ENCODE assay signal across 11 cellular contexts in the genomic region with DNA sequence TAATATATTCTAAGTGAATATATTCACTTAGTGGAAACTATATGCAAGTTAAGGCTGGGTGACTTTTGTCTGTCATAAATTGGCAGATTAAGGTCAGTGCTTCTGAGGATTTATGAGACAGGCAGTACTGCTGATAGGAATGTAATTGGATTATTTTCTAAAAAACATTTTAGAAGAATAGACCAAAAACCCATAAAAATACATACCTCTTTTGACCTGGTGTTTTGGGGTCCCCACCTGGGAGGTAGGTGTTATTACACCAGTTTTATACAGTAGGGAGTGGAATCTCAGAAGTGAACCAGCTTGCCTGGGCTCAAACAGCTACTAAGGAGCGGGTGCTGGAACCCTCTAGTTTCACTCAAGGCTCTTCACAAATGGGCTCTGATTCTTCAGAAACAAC. TPM values are rescaled to one million over a fixed set of nuclear protein-coding genes. Genes with fewer than 3 reads are reported as not detected.
A peak's percentile ranks its signal among the peaks of the same experiment; 100 is the strongest.
DNase-seq lines count a peak whose midpoint lies in the region; TF ChIP-seq lines count a peak whose summit lies in the region.
"Had no signal": no experiment of that assay in that cellular context is flagged by ENCODE, and none has a peak within 500 bp of the region (broad histone marks: within the 10 kb centered on the region; RNA-seq: fewer than 3 reads in every experiment).

No MANE protein-coding gene starts in this region.

- TF ChIP-seq CTCF in MCF 10A (IDR thresholded peaks at IDR 0.05; ENCODE audit: unreplicated experiment) (peak; percentile 35), breast epithelium (IDR thresholded peaks at IDR 0.05) (no peak), LNCaP clone FGC (IDR thresholded peaks at IDR 0.05; ENCODE audit: control insufficient read depth, extremely low read depth, insufficient read depth) (0 out of 2 replicates have a peak, but pooled peaks have one; percentile 12), retinal pigment epithelial cell (conservative IDR thresholded peaks at IDR 0.05; ENCODE audit: low read depth, low read length) (peak; percentile 41), tibial artery (IDR thresholded peaks at IDR 0.05) (no peak), esophagus muscularis mucosa (IDR thresholded peaks at IDR 0.05) (peak in 1 of 3 experiments; percentile 23)

- H3K27me3 ChIP-seq in breast epithelium (no peaks in the 10 kb centered on the region), tibial artery (no peaks in the 10 kb centered on the region), esophagus muscularis mucosa (no peaks in the 10 kb centered on the region)

- no peaks in the 10 kb centered on the region for H3K9me3 Mint-ChIP-seq in MCF 10A (ENCODE audit: unreplicated experiment)
- H3K9me3 Mint-ChIP-seq: T-helper 2 cell treated with Interferon-gamma antibody and Interleukin-4, amounts not matched to agents 5 μg/mL and 100 μg/mL, for 36 hours had no signal

- no peak overlapping the region for H3K27ac Mint-ChIP-seq in MCF 10A (ENCODE audit: low read depth, unreplicated experiment)
- H3K27ac Mint-ChIP-seq: T-helper 2 cell treated with Interferon-gamma antibody and Interleukin-4, amounts not matched to agents 5 μg/mL and 100 μg/mL, for 36 hours had no signal

- CTCF ChIA-PET in MCF 10A (lab: Yijun Ruan, JAX): interaction anchor here (0.6 to 0.9 kb wide), 4 partner anchors 13 to 129 kb away, joined by 3 read pairs; no protein-coding TSS in a partner anchor

- peaks cover 67% of the 10 kb centered on the region for H3K36me3 Mint-ChIP-seq in MCF 10A (ENCODE audit: insufficient read depth, unreplicated experiment)

- BruUV-seq in MCF 10A (replicated peaks; lab: Mats Ljungman, UMichigan): no TSS peak

- H3K36me3 ChIP-seq in breast epithelium (no peaks in the 10 kb centered on the region), tibial artery (peaks cover 45 to 56% (median 46%) of the 10 kb centered on the region in 3 donors), esophagus muscularis mucosa (peaks cover 18 to 71% (median 57%) of the 10 kb centered on the region in 4 donors)

- no peak for TF ChIP-seq EP300 in esophagus muscularis mucosa (IDR thresholded peaks at IDR 0.05)

- no peak for TF ChIP-seq POLR2A in breast epithelium (IDR thresholded peaks at IDR 0.05)
- TF ChIP-seq POLR2A in esophagus muscularis mucosa (IDR thresholded peaks at IDR 0.05; ENCODE audit: low read depth): no peak

- H3K9me3 ChIP-seq in breast epithelium: no peaks in the 10 kb centered on the region
- no peaks in the 10 kb centered on the region for H3K9me3 ChIP-seq in tibial artery
- H3K9me3 ChIP-seq in esophagus muscularis mucosa: no peaks in the 10 kb centered on the region

- no peak overlapping the region for H3K4me3 ChIP-seq in breast epithelium
- H3K4me3 ChIP-seq in LNCaP clone FGC (ENCODE audit: low read depth, low read length): no peak overlapping the region
- no peak overlapping the region for H3K4me3 ChIP-seq in retinal pigment epithelial cell (ENCODE audit: low read length)
- no peak overlapping the region for H3K4me3 ChIP-seq in tibial artery
- no peak overlapping the region for H3K4me3 ChIP-seq in esophagus muscularis mucosa

- POLR2A ChIA-PET in MCF 10A (lab: Yijun Ruan, JAX): interaction anchor here (1.3 to 1.8 kb wide), 2 partner anchors 25 to 73 kb away, joined by 4 to 7 read pairs; a partner anchor contains a TSS

- H3K27me3 Mint-ChIP-seq in MCF 10A (ENCODE audit: insufficient read depth, unreplicated experiment): no peaks in the 10 kb centered on the region

- H3K4me3 Mint-ChIP-seq in MCF 10A (ENCODE audit: unreplicated experiment): no peak overlapping the region
- H3K4me3 Mint-ChIP-seq: T-helper 2 cell treated with Interferon-gamma antibody and Interleukin-4, amounts not matched to agents 5 μg/mL and 100 μg/mL, for 36 hours had no signal

- intact Hi-C loops in MCF 10A (cut with micrococcal nuclease) (no loop called here), breast epithelium (cut with DNase I; ENCODE audit: low total_unique reads) (no loop called here), tibial artery (cut with DNase I; ENCODE audit: low total_unique reads) (no loop called here), esophagus muscularis mucosa (cut with DNase I) (no loop called here)

- DNase-seq in MCF 10A (ENCODE audit: unreplicated experiment): peak; percentile 38
- no peak for DNase-seq in breast epithelium (ENCODE audit: low spot score in 2 of 2)
- DNase-seq in LNCaP clone FGC (ENCODE audit: low read depth): no peak
- DNase-seq in central memory CD4-positive, alpha-beta T cell: peak; percentile 30
- no peak for DNase-seq in retinal pigment epithelial cell (ENCODE audit: low read depth)
- no peak for DNase-seq in mesenteric fat pad (ENCODE audit: low spot score)
- no peak for DNase-seq in tibial artery
- no peak for DNase-seq in esophagus muscularis mucosa (ENCODE audit: extremely low spot score)
- DNase-seq: DMS153, HCEC 1CT had no signal

- WGBS in esophagus muscularis mucosa: 100% methylated on average over 1 of the region's 1 CpG

- no peaks in the 10 kb centered on the region for H3K4me1 Mint-ChIP-seq in MCF 10A (ENCODE audit: insufficient read depth, unreplicated experiment)

- H3K27ac ChIP-seq in breast epithelium (no peak overlapping the region), tibial artery (no peak overlapping the region), esophagus muscularis mucosa (replicated peaks in 1 of 4) (no peak overlapping the region)

- no peaks in the 10 kb centered on the region for H3K4me1 ChIP-seq in breast epithelium
- no peaks in the 10 kb centered on the region for H3K4me1 ChIP-seq in tibial artery
- no peaks in the 10 kb centered on the region for H3K4me1 ChIP-seq in esophagus muscularis mucosa

RNA-seq across cellular contexts. Expression of a gene that starts 25.3 kb away (rescaled TPM):
- 42.8 and 44.1 TPM in 2 replicates for total RNA-seq in MCF 10A (2022)
- 10 to 100 TPM; 30.4 to 45.1 (median 39.7) TPM for total RNA-seq in breast epithelium
- 19.9 TPM for total RNA-seq in mesenteric fat pad
- 10 to 100 TPM; 17.7 to 28.2 (median 21.3) TPM for total RNA-seq in esophagus muscularis mucosa

Comparison
In these comparisons a context has a peak if more than half of its experiments do, and no peak if none do; other contexts are left out.
1. DNase-seq: peak in MCF 10A (single experiment) and central memory CD4-positive, alpha-beta T cell (single experiment); none in breast epithelium (0 of 2), LNCaP clone FGC (single experiment), retinal pigment epithelial cell (single experiment), mesenteric fat pad (single experiment), tibial artery (0 of 2) and esophagus muscularis mucosa (single experiment).
2. CTCF ChIP-seq: peak in MCF 10A (single experiment), LNCaP clone FGC (single experiment) and retinal pigment epithelial cell (single experiment); none in breast epithelium (0 of 3) and tibial artery (0 of 2).